Comparison of ENCODE assay signal across 12 cellular contexts in the genomic region with DNA sequence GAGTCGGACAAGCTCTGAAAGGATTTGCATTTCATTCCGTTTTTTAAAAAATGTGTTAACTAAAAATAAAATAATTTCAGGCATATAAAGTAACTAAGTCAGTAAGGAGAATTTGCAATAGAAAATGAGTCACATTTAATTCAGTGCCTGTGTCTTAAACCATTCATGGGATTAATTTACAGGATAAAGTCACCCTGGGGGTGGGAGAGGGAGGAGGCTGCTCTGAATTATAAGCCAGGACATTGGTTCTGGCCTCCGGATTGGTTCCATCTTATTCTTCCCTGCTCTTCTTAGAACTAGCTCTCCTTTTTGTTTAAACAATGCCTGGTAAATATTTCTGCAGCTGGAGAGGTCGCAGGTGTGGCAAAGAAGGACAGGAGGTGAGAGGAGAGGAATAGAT.
DNase-seq lines count a peak whose midpoint lies in the region; ATAC-seq and TF ChIP-seq lines count a peak whose summit lies in the region.
"Had no signal": no experiment of that assay in that cellular context is flagged by ENCODE, and none has a peak within 500 bp of the region (broad histone marks: within the 10 kb centered on the region; RNA-seq: fewer than 3 reads in every experiment).

No MANE protein-coding gene starts in this region.

- H3K27ac Mint-ChIP-seq in activated naive CD8-positive, alpha-beta T cell = no peak overlapping the region
- H3K27ac Mint-ChIP-seq in natural killer cell treated with Interleukin-12 subunit alpha and Interleukin-12 subunit beta and Interleukin-15 and Interleukin-18, amount 100 ng/mL, for 72 hours = peak overlapping the region; percentile 77 to 90

- peaks cover 18% of the 10 kb centered on the region for H3K4me1 Mint-ChIP-seq in activated naive CD8-positive, alpha-beta T cell (ENCODE audit: low read depth)
- peaks cover 11 to 16% of the 10 kb centered on the region in 2 donors for H3K4me1 Mint-ChIP-seq in natural killer cell treated with Interleukin-12 subunit alpha and Interleukin-12 subunit beta and Interleukin-15 and Interleukin-18, amount 100 ng/mL, for 72 hours (ENCODE audit: low read depth in 2 of 2)

- no peak for ATAC-seq in natural killer cell treated with Interleukin-12 subunit alpha and Interleukin-12 subunit beta and Interleukin-15 and Interleukin-18, amount 100 ng/mL, for 72 hours
- no peak for ATAC-seq in GM21390 (IDR thresholded peaks at IDR 0.05; ENCODE audit: unreplicated experiment)

- no peak for TF ChIP-seq CTCF in GM10266 (IDR thresholded peaks at IDR 0.05; ENCODE audit: control insufficient read depth, insufficient read depth, low read depth, missing control alignments)

- peak overlapping the region; percentile 77 for H3K4me3 Mint-ChIP-seq in activated naive CD8-positive, alpha-beta T cell
- H3K4me3 Mint-ChIP-seq in natural killer cell treated with Interleukin-12 subunit alpha and Interleukin-12 subunit beta and Interleukin-15 and Interleukin-18, amount 100 ng/mL, for 72 hours = peak overlapping the region; percentile 80

- no peaks in the 10 kb centered on the region for H3K36me3 Mint-ChIP-seq in activated naive CD8-positive, alpha-beta T cell
- no peaks in the 10 kb centered on the region for H3K36me3 Mint-ChIP-seq in natural killer cell treated with Interleukin-12 subunit alpha and Interleukin-12 subunit beta and Interleukin-15 and Interleukin-18, amount 100 ng/mL, for 72 hours

- no peaks in the 10 kb centered on the region for H3K27me3 Mint-ChIP-seq in activated naive CD8-positive, alpha-beta T cell
- peaks cover 0 to 9% of the 10 kb centered on the region in 2 donors for H3K27me3 Mint-ChIP-seq in natural killer cell treated with Interleukin-12 subunit alpha and Interleukin-12 subunit beta and Interleukin-15 and Interleukin-18, amount 100 ng/mL, for 72 hours

- no peaks in the 10 kb centered on the region for H3K9me3 Mint-ChIP-seq in activated naive CD8-positive, alpha-beta T cell (ENCODE audit: low read depth)
- H3K9me3 Mint-ChIP-seq in natural killer cell treated with Interleukin-12 subunit alpha and Interleukin-12 subunit beta and Interleukin-15 and Interleukin-18, amount 100 ng/mL, for 72 hours = peaks cover 6% of the 10 kb centered on the region

- DNase-seq in SHP77 (lab: John Stamatoyannopoulos, UW) (peak; percentile 16 to 42), SHP77 treated with DMSO at 0.1 percent for 48 hours (lab: John Stamatoyannopoulos, UW) (no peak), LHCN-M2 (ENCODE audit: low read depth) (peak; percentile 13), GM10266 (ENCODE audit: extremely low spot score) (no peak), NCI-H446 (lab: John Stamatoyannopoulos, UW) (no peak)
- no peak for DNase-seq in natural killer cell treated with Interleukin-12 subunit alpha and Interleukin-12 subunit beta and Interleukin-15 and Interleukin-18, amount 100 ng/mL, for 72 hours (ENCODE audit: low spot score)
- DNase-seq: amniotic stem cell, mammary epithelial cell, NCI-H2171, Peyer's patch had no signal

Comparison
In these comparisons a context has a peak if more than half of its experiments do, and no peak if none do; other contexts are left out.
1. DNase-seq: peak in SHP77 (2 of 2) and LHCN-M2 (single experiment); none in SHP77 treated with DMSO at 0.1 percent for 48 hours (single experiment), natural killer cell treated with Interleukin-12 subunit alpha and Interleukin-12 subunit beta and Interleukin-15 and Interleukin-18, amount 100 ng/mL, for 72 hours (single experiment), GM10266 (single experiment) and NCI-H446 (0 of 2).